In the genomic region with DNA sequence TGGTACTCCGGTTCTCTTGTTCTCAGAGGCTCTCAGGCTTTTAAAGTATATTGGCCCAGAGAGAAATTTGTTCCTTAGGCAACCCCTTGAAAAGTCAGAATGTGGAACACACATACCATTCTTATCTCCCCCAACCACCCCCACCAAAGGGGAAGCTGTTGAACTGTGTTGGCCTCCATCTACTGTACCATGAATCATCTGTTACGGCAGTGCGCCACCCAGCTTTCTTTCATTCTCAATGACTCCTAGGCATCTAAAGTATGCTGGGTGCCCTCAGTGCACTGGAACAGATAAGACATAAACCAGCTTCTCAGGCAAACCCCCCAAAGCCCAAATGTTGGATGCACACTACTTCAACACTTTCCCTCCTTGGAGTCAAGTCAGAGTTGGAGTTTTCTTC, we compare ENCODE assay signal across 26 cellular contexts.
DNase-seq lines count a peak whose midpoint lies in the region; ATAC-seq and TF ChIP-seq lines count a peak whose summit lies in the region.
"Had no signal": no experiment of that assay in that cellular context is flagged by ENCODE, and none has a peak within 500 bp of the region (broad histone marks: within the 10 kb centered on the region; RNA-seq: fewer than 3 reads in every experiment).

No MANE protein-coding gene starts in this region.

- peak; percentile 5 for DNase-seq in AG08395 (ENCODE audit: low spot score)
- peak; percentile 99 for DNase-seq in NCI-H226
- DNase-seq in choroid plexus epithelial cell (ENCODE audit: low read depth), result peak; percentile 54
- peak; percentile 6 for DNase-seq in mesenchymal stem cell
- DNase-seq in NCI-H526 treated with DMSO at 0.1 percent for 48 hours (lab: John Stamatoyannopoulos, UW), result no peak
- no peak for DNase-seq in activated CD4-positive, alpha-beta T cell treated with anti-CD3 and anti-CD28 coated beads for 1 hour
- DNase-seq: activated CD4-positive, alpha-beta memory T cell treated with anti-CD3 and anti-CD28 coated beads for 36 hours; activated effector memory CD4-positive, alpha-beta T cell treated with anti-CD3 and anti-CD28 coated beads, Interleukin-2, amount 50 U/mL, for 16 hours; COR-L47; DND-41; foreskin fibroblast; HCEC 1CT; NCI-H1436 treated with DMSO at 0.1 percent for 48 hours; NCI-H524; occipital lobe; SK-N-SH; T-helper 2 cell; WERI-Rb-1 had no signal

- H4K91ac ChIP-seq in mesenchymal stem cell (ENCODE audit: low read length), result no peak overlapping the region

- H2BK15ac ChIP-seq in mesenchymal stem cell (ENCODE audit: low read depth, poor library complexity, severe bottlenecking), result no peak overlapping the region

- H3K4me2 ChIP-seq in mesenchymal stem cell (ENCODE audit: low read length, poor library complexity, severe bottlenecking), result no peak overlapping the region
- H3K4me2 ChIP-seq: hepatocyte, SK-N-SH had no signal

- no peak overlapping the region for H3K14ac ChIP-seq in mesenchymal stem cell (ENCODE audit: low read length in 2 of 2)

- no peaks in the 10 kb centered on the region for H3K4me1 ChIP-seq in mesenchymal stem cell (ENCODE audit: control insufficient read depth, insufficient read depth, low read depth, low read length)
- H3K4me1 ChIP-seq: right atrium auricular region, tibial nerve had no signal

- no peak overlapping the region for H2BK5ac ChIP-seq in mesenchymal stem cell (ENCODE audit: low read depth, low read length, poor library complexity, severe bottlenecking)

- H3K79me1 ChIP-seq in mesenchymal stem cell (replicated peaks; ENCODE audit: low read length, poor library complexity, severe bottlenecking), result no peaks in the 10 kb centered on the region

- no peak overlapping the region for H2AFZ ChIP-seq in mesenchymal stem cell (ENCODE audit: low read depth, low read length)
- H2AFZ ChIP-seq: hepatocyte had no signal

- H3K18ac ChIP-seq in mesenchymal stem cell (ENCODE audit: low read depth in 1 of 2, low read length in 2 of 2), result no peak overlapping the region

- ATAC-seq in GM19351 (IDR thresholded peaks at IDR 0.05; ENCODE audit: unreplicated experiment), result no peak
- no peak for ATAC-seq in HG02642 (IDR thresholded peaks at IDR 0.05; ENCODE audit: poor library complexity, unreplicated experiment)
- ATAC-seq: K562 had no signal

- H2AK5ac ChIP-seq in mesenchymal stem cell (ENCODE audit: low read length, severe bottlenecking), result no peak overlapping the region

- H3K4me3 ChIP-seq in choroid plexus epithelial cell (ENCODE audit: low read depth, low read length), result no peak overlapping the region
- no peak overlapping the region for H3K4me3 ChIP-seq in mesenchymal stem cell (ENCODE audit: insufficient read depth in 1 of 2, low read depth in 1 of 2, low read length in 2 of 2)
- H3K4me3 ChIP-seq: cardiac muscle cell, hepatocyte, K562, right atrium auricular region, tibial nerve had no signal

- H3K9ac ChIP-seq in mesenchymal stem cell (ENCODE audit: low read length), result no peak overlapping the region
- H3K9ac ChIP-seq: SK-N-SH had no signal

- H2BK120ac ChIP-seq in mesenchymal stem cell (ENCODE audit: low read depth, low read length), result no peak overlapping the region

- H3K27me3 ChIP-seq in mesenchymal stem cell (ENCODE audit: control insufficient read depth in 1 of 2, insufficient read depth in 1 of 2, low read length in 2 of 2), result no peaks in the 10 kb centered on the region
- H3K27me3 ChIP-seq: cardiac muscle cell, hepatocyte, right atrium auricular region, tibial nerve had no signal

- H4K8ac ChIP-seq in mesenchymal stem cell (ENCODE audit: low read length), result no peak overlapping the region

- 39% methylated on average over 3 of the region's 3 CpGs for WGBS in mesenchymal stem cell

- H3K9me3 ChIP-seq in mesenchymal stem cell (ENCODE audit: control insufficient read depth, low read length), result no peaks in the 10 kb centered on the region
- H3K9me3 ChIP-seq: right atrium auricular region, SK-N-SH, tibial nerve had no signal

- H3K36me3 ChIP-seq in mesenchymal stem cell (ENCODE audit: control insufficient read depth in 1 of 2, insufficient read depth in 2 of 2, low read depth in 1 of 2, low read length in 2 of 2), result no peaks in the 10 kb centered on the region
- H3K36me3 ChIP-seq: cardiac muscle cell, right atrium auricular region, tibial nerve, WERI-Rb-1 had no signal

- no peak overlapping the region for H3K23ac ChIP-seq in mesenchymal stem cell (ENCODE audit: low read length in 2 of 2)

- peak overlapping the region; percentile 62 for H3K27ac ChIP-seq in mesenchymal stem cell (ENCODE audit: low read length, poor library complexity, severe bottlenecking)
- H3K27ac ChIP-seq: cardiac muscle cell, hepatocyte, right atrium auricular region, RWPE1, tibial nerve, WERI-Rb-1 had no signal

- H3K4ac ChIP-seq in mesenchymal stem cell (ENCODE audit: low read depth in 1 of 2, low read length in 2 of 2), result no peak overlapping the region

- no peak overlapping the region for H2BK12ac ChIP-seq in mesenchymal stem cell (ENCODE audit: low read length in 2 of 2)

- peak; percentile 5 for TF ChIP-seq CTCF in choroid plexus epithelial cell (conservative IDR thresholded peaks at IDR 0.05; ENCODE audit: low read depth, low read length)

Comparison
In these comparisons a context has a peak if more than half of its experiments do, and no peak if none do; other contexts are left out.
1. DNase-seq: peak in AG08395 (single experiment), NCI-H226 (single experiment), choroid plexus epithelial cell (single experiment) and mesenchymal stem cell (single experiment); none in NCI-H526 treated with DMSO at 0.1 percent for 48 hours (single experiment) and activated CD4-positive, alpha-beta T cell treated with anti-CD3 and anti-CD28 coated beads for 1 hour (single experiment).